10 cellular contexts compared by ENCODE assay signal in the genomic region with DNA sequence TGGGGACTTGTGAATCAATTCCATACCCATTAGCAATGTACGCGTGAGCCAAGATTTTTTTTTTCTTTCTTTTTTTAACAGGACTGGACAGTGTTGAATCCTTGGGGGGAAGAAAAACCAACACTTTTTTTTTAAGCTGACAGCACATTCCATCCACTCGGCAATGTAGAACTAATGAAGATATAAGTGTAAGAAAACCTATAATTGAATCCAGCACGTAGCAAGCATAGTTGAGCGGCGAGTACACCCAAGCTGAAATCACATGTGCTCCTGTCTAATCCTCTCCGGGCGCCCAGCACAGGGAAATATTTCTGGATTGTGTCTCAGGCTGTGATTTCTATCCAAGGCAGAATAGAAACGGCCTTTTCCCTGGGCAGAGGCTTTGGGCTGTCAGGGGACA.
DNase-seq lines count a peak whose midpoint lies in the region; ATAC-seq, FAIRE-seq and TF ChIP-seq lines count a peak whose summit lies in the region.
"Had no signal": no experiment of that assay in that cellular context is flagged by ENCODE, and none has a peak within 500 bp of the region (broad histone marks: within the 10 kb centered on the region; RNA-seq: fewer than 3 reads in every experiment).

No MANE protein-coding gene starts in this region.

- peaks cover 25 to 47% of the 10 kb centered on the region in 2 donors for H3K4me1 ChIP-seq in thoracic aorta (ENCODE audit: control insufficient read depth in 1 of 2, low read depth in 2 of 2)

- DNase-seq in HTR-8/SVneo (ENCODE audit: insufficient read length, low spot score) (peak; percentile 39), ecto neural progenitor cell (ENCODE audit: low spot score) (peak; percentile 38), kidney tubule cell (ENCODE audit: low spot score) (peak; percentile 73), thoracic aorta (ENCODE audit: low spot score) (no peak), GM19238 (ENCODE audit: insufficient read length, low spot score) (no peak), DMS53 treated with DMSO at 0.1 percent for 48 hours (lab: John Stamatoyannopoulos, UW; ENCODE audit: unreplicated experiment) (no peak)
- DNase-seq: activated CD8-positive, alpha-beta memory T cell treated with anti-CD3 and anti-CD28 coated beads, Interleukin-2, amount 50 U/mL, for 48 hours; hippocampal formation; NCI-H146 had no signal

- H3K9me3 ChIP-seq in thoracic aorta, result no peaks in the 10 kb centered on the region

- FAIRE-seq in HTR-8/SVneo (lab: Jason Lieb, UNC), result no peak

- peak overlapping the region; percentile 53 to 78 for H3K27ac ChIP-seq in thoracic aorta

- H3K27me3 ChIP-seq in thoracic aorta (replicated peaks; ENCODE audit: insufficient read depth), result no peaks in the 10 kb centered on the region

- no peak for TF ChIP-seq CTCF in thoracic aorta (IDR thresholded peaks at IDR 0.05)

- peak overlapping the region; percentile 25 for H3K4me3 ChIP-seq in thoracic aorta

- ATAC-seq in thoracic aorta (ENCODE audit: insufficient number of reproducible peaks, low FRiP score, low read depth) (no peak), HG03135 (IDR thresholded peaks at IDR 0.05; ENCODE audit: unreplicated experiment) (no peak)

- no peaks in the 10 kb centered on the region for H3K36me3 ChIP-seq in thoracic aorta

Comparison
In these comparisons a context has a peak if more than half of its experiments do, and no peak if none do; other contexts are left out.
1. DNase-seq: peak in HTR-8/SVneo (single experiment), ecto neural progenitor cell (single experiment) and kidney tubule cell (single experiment); none in thoracic aorta (single experiment), GM19238 (single experiment) and DMS53 treated with DMSO at 0.1 percent for 48 hours (single experiment).